8 cellular contexts compared by ENCODE assay signal in genomic region chr3:37308247-37308646, GRCh38.
DNase-seq lines count a peak whose midpoint lies in the region; ATAC-seq and TF ChIP-seq lines count a peak whose summit lies in the region.

No MANE protein-coding gene starts in this region.

- H3K27ac ChIP-seq in CD4-positive, alpha-beta T cell (ENCODE audit: low read depth, low read length) = no peak overlapping the region
- H3K27ac ChIP-seq in left lung = no peak overlapping the region

- TF ChIP-seq CTCF in CD4-positive, alpha-beta T cell (IDR thresholded peaks at IDR 0.05) = peak; percentile 27
- TF ChIP-seq CTCF in HFFc6 (IDR thresholded peaks at IDR 0.05) (peak; percentile 78), WI38 (IDR thresholded peaks at IDR 0.05; ENCODE audit: low read depth, low read length) (peak; percentile 13; the same call in 1 of the 2 replicates), left lung (IDR thresholded peaks at IDR 0.05) (peak in 1 of 2 donors; percentile 26)

- no peaks in the 10 kb centered on the region for H3K9me3 Mint-ChIP-seq in CD4-positive, alpha-beta T cell
- H3K9me3 Mint-ChIP-seq in HFFc6 = no peaks in the 10 kb centered on the region

- CTCF ChIA-PET in CD4-positive, alpha-beta T cell (lab: Charles Lee) = interaction anchor here (1.9 kb wide), 1 partner anchor 10 kb away, joined by 7 read pairs; no protein-coding TSS in a partner anchor

- no peak for DNase-seq in CD4-positive, alpha-beta T cell
- DNase-seq in HFFc6 (peak; percentile 15), left lung (no peak), HPDE6-E6E7 (ENCODE audit: extremely low spot score) (no peak)

- H3K9me3 ChIP-seq in CD4-positive, alpha-beta T cell (ENCODE audit: control insufficient read depth, low read length) = no peaks in the 10 kb centered on the region
- no peaks in the 10 kb centered on the region for H3K9me3 ChIP-seq in left lung

- H3K36me3 Mint-ChIP-seq in CD4-positive, alpha-beta T cell (ENCODE audit: low read depth) = peaks cover 56% of the 10 kb centered on the region
- peaks cover 4% of the 10 kb centered on the region; the same call in 1 of the 2 replicates for H3K36me3 Mint-ChIP-seq in HFFc6 (ENCODE audit: low read depth)

- peaks cover 5 to 19% of the 10 kb centered on the region in 2 donors for H3K4me1 ChIP-seq in left lung

- H3K36me3 ChIP-seq in left lung = peaks cover 0 to 24% of the 10 kb centered on the region in 2 donors

- no peak overlapping the region for H3K4me3 Mint-ChIP-seq in CD4-positive, alpha-beta T cell
- H3K4me3 Mint-ChIP-seq in HFFc6 = no peak overlapping the region

- POLR2A ChIA-PET in CD4-positive, alpha-beta T cell (lab: Charles Lee) = no interaction called here

- no peaks in the 10 kb centered on the region for H3K27me3 Mint-ChIP-seq in CD4-positive, alpha-beta T cell
- H3K27me3 Mint-ChIP-seq in HFFc6 (ENCODE audit: insufficient read depth) = no peaks in the 10 kb centered on the region

- H3K4me1 Mint-ChIP-seq in CD4-positive, alpha-beta T cell (ENCODE audit: low read depth) = peaks cover 32% of the 10 kb centered on the region
- H3K4me1 Mint-ChIP-seq in HFFc6 (ENCODE audit: low read depth) = peaks cover 22% of the 10 kb centered on the region

- H3K27ac Mint-ChIP-seq in CD4-positive, alpha-beta T cell = no peak overlapping the region
- no peak overlapping the region for H3K27ac Mint-ChIP-seq in HFFc6

- H3K4me3 ChIP-seq in WI38 (ENCODE audit: low read depth, low read length) (no peak overlapping the region), left lung (no peak overlapping the region)

- peak; percentile 63 for ATAC-seq in CD4-positive, alpha-beta T cell (ENCODE audit: poor library complexity)
- ATAC-seq in left lung = peak; percentile 43
- no peak for ATAC-seq in activated CD4-positive, CD25-positive, alpha-beta regulatory T cell treated with anti-CD3 and anti-CD28 coated beads, Interleukin-2, amount 50 U/mL, for 24 hours
- ATAC-seq in GM21526 (IDR thresholded peaks at IDR 0.05; ENCODE audit: low FRiP score, unreplicated experiment) = no peak
- ATAC-seq in GM18498 (IDR thresholded peaks at IDR 0.05; ENCODE audit: unreplicated experiment) = no peak

- intact Hi-C loops in CD4-positive, alpha-beta T cell (cut with DNase I, micrococcal nuclease) = no loop called here
- intact Hi-C loops in left lung (cut with DNase I) = no loop called here

- no peaks in the 10 kb centered on the region for H3K27me3 ChIP-seq in CD4-positive, alpha-beta T cell (ENCODE audit: control insufficient read depth, insufficient read depth, low read length)
- H3K27me3 ChIP-seq in left lung = no peaks in the 10 kb centered on the region

Comparison
In these comparisons a context has a peak if more than half of its experiments do, and no peak if none do; other contexts are left out.
1. ATAC-seq: peak in CD4-positive, alpha-beta T cell (single experiment) and left lung (single experiment); none in activated CD4-positive, CD25-positive, alpha-beta regulatory T cell treated with anti-CD3 and anti-CD28 coated beads, Interleukin-2, amount 50 U/mL, for 24 hours (0 of 2), GM21526 (single experiment) and GM18498 (single experiment).